ENCODE assay signal across 9 cellular contexts in genomic region chr6:27866370-27867050, GRCh38. TPM values are rescaled to one million over a fixed set of nuclear protein-coding genes. Genes with fewer than 3 reads are reported as not detected.
DNase-seq lines count a peak whose midpoint lies in the region; ATAC-seq and TF ChIP-seq lines count a peak whose summit lies in the region.
"Had no signal": no experiment of that assay in that cellular context is flagged by ENCODE, and none has a peak within 500 bp of the region (broad histone marks: within the 10 kb centered on the region; RNA-seq: fewer than 3 reads in every experiment).

No MANE protein-coding gene starts in this region.

- H3K27ac Mint-ChIP-seq in activated B cell treated with CpG ODN at 0.5 μM for 24 hours (peak overlapping the region; percentile 99), endodermal cell (peak overlapping the region; percentile 98)

- H3K4me1 Mint-ChIP-seq in activated B cell treated with CpG ODN at 0.5 μM for 24 hours (peaks cover 55% of the 10 kb centered on the region), endodermal cell (peaks cover 19% of the 10 kb centered on the region)

- no peak for TF ChIP-seq POLR2A in upper lobe of left lung (IDR thresholded peaks at IDR 0.05)

- intact Hi-C loops in activated B cell treated with CpG ODN at 0.5 μM for 24 hours (cut with micrococcal nuclease), result loop anchor here (10.0 kb wide), 1 partner anchor 1272 kb away; the partner anchor contains the start of gene ABT1

- CTCF ChIA-PET in activated B cell treated with CpG ODN at 0.5 μM for 24 hours (lab: Charles Lee), result interaction anchor here (1.0 to 6.5 kb wide), 3 partner anchors 28 to 490 kb away, joined by 3 to 42 read pairs (median 16); a partner anchor contains a TSS

- H3K9me3 ChIP-seq in endodermal cell (ENCODE audit: control insufficient read depth, low read length), result no peaks in the 10 kb centered on the region
- H3K9me3 ChIP-seq in mucosa of stomach (ENCODE audit: control insufficient read depth, low read length), result no peaks in the 10 kb centered on the region
- no peaks in the 10 kb centered on the region for H3K9me3 ChIP-seq in upper lobe of left lung

- H3K4me3 Mint-ChIP-seq in activated B cell treated with CpG ODN at 0.5 μM for 24 hours (peak overlapping the region; percentile 98), endodermal cell (peak overlapping the region; percentile 77)

- POLR2A ChIA-PET in activated B cell treated with CpG ODN at 0.5 μM for 24 hours (lab: Charles Lee), result interaction anchor here (0.6 to 16.6 kb wide), 32 partner anchors 7 to 1845 kb away, joined by 3 to 1167 read pairs (median 18); a partner anchor contains a TSS

- DNase-seq in NCI-H146 (lab: John Stamatoyannopoulos, UW) (peak; percentile 81), activated B cell treated with CpG ODN at 0.5 μM for 24 hours (peak; percentile 26), endodermal cell (peak; percentile 78), upper lobe of left lung (peak in 1 of 2 donors; percentile 24)

- H3K36me3 ChIP-seq in endodermal cell (ENCODE audit: control insufficient read depth, insufficient read depth, low read length) (no peaks in the 10 kb centered on the region), mucosa of stomach (ENCODE audit: control insufficient read depth, insufficient read depth, low read length) (no peaks in the 10 kb centered on the region), upper lobe of left lung (no peaks in the 10 kb centered on the region)

- H3K36me3 Mint-ChIP-seq in activated B cell treated with CpG ODN at 0.5 μM for 24 hours (ENCODE audit: low read depth) (peaks cover 7% of the 10 kb centered on the region), endodermal cell (ENCODE audit: low read depth) (peaks cover 3% of the 10 kb centered on the region)

- WGBS in endodermal cell (ENCODE audit: insufficient coverage in 1 of 2, insufficient read length in 1 of 2), 2 experiments, result 3 to 4% methylated on average over 19 to 27 of the region's 27 CpGs
- WGBS in upper lobe of left lung, 2 donors, result 1% methylated on average over 27 of the region's 27 CpGs

- H3K9ac ChIP-seq in endodermal cell (ENCODE audit: extremely low read depth, low read length, poor library complexity, severe bottlenecking) (peak overlapping the region; percentile 85), mucosa of stomach (ENCODE audit: low read length) (peak overlapping the region; percentile 75)

- H3K27me3 Mint-ChIP-seq in activated B cell treated with CpG ODN at 0.5 μM for 24 hours (no peaks in the 10 kb centered on the region), endodermal cell (ENCODE audit: insufficient read depth) (no peaks in the 10 kb centered on the region)

- H3K27ac ChIP-seq in C4-2B (peak overlapping the region; percentile 90), endodermal cell (ENCODE audit: low read depth, low read length) (peak overlapping the region; percentile 76), upper lobe of left lung (peak overlapping the region in 3 of 4 donors; percentile 33 to 84 (median 40))

- H3K4me3 ChIP-seq in endodermal cell (ENCODE audit: low read length) (peak overlapping the region; percentile 85), mucosa of stomach (ENCODE audit: low read length) (peak overlapping the region; percentile 40), upper lobe of left lung (peak overlapping the region in 3 of 4 donors; percentile 60 to 74 (median 67))

- no peak for TF ChIP-seq EP300 in upper lobe of left lung (IDR thresholded peaks at IDR 0.05)

- H3K27me3 ChIP-seq in endodermal cell (ENCODE audit: control insufficient read depth, insufficient read depth, low read length, poor library complexity, severe bottlenecking) (no peaks in the 10 kb centered on the region), mucosa of stomach (ENCODE audit: control insufficient read depth, insufficient read depth, low read length) (peaks cover 2% of the 10 kb centered on the region), upper lobe of left lung (no peaks in the 10 kb centered on the region)

- TF ChIP-seq CTCF in C4-2B (conservative IDR thresholded peaks at IDR 0.05), result no peak
- TF ChIP-seq CTCF in activated B cell treated with CpG ODN at 0.5 μM for 24 hours (IDR thresholded peaks at IDR 0.05), result no peak
- TF ChIP-seq CTCF in endodermal cell (conservative IDR thresholded peaks at IDR 0.05), result no peak
- no peak for TF ChIP-seq CTCF in upper lobe of left lung (IDR thresholded peaks at IDR 0.05)

- ATAC-seq in GM21381 (IDR thresholded peaks at IDR 0.05; ENCODE audit: unreplicated experiment) (peak; percentile 13), activated B cell treated with CpG ODN at 0.5 μM for 24 hours (ENCODE audit: low read depth) (no peak), upper lobe of left lung (ENCODE audit: low FRiP score in 2 of 2) (peak in 1 of 2 donors; percentile 67), HG02938 (IDR thresholded peaks at IDR 0.05; ENCODE audit: unreplicated experiment) (no peak)

- H3K9me3 Mint-ChIP-seq in activated B cell treated with CpG ODN at 0.5 μM for 24 hours (no peaks in the 10 kb centered on the region), endodermal cell (peaks cover 14% of the 10 kb centered on the region)

- no peaks in the 10 kb centered on the region for H3K4me1 ChIP-seq in endodermal cell (ENCODE audit: control insufficient read depth, insufficient read depth, low read length)
- H3K4me1 ChIP-seq in mucosa of stomach (ENCODE audit: control insufficient read depth, insufficient read depth, low read length), result peaks cover 26% of the 10 kb centered on the region
- peaks cover 21 to 39% (median 27%) of the 10 kb centered on the region in 4 donors for H3K4me1 ChIP-seq in upper lobe of left lung

RNA-seq across cellular contexts. Expression of gene OR2B2, which starts 45.7 kb away (rescaled TPM):
- total RNA-seq in activated B cell treated with CpG ODN at 0.5 μM for 24 hours (not detected in 2 replicates), endodermal cell (not detected), upper lobe of left lung (not detected)
- polyA plus RNA-seq in endodermal cell (2013, experiment 1 of 2), result not detected
- polyA plus RNA-seq in endodermal cell (2013, experiment 2 of 2), result not detected
- total RNA-seq: HT1080 had no signal

Comparison
In these comparisons a context has a peak if more than half of its experiments do, and no peak if none do; other contexts are left out.
1. H3K27ac ChIP-seq: peak in every context shown above with its lines; median percentile 90 in C4-2B; 76 in endodermal cell; 40 in upper lobe of left lung.